Comparison of ENCODE assay signal across 26 cellular contexts in the genomic region with DNA sequence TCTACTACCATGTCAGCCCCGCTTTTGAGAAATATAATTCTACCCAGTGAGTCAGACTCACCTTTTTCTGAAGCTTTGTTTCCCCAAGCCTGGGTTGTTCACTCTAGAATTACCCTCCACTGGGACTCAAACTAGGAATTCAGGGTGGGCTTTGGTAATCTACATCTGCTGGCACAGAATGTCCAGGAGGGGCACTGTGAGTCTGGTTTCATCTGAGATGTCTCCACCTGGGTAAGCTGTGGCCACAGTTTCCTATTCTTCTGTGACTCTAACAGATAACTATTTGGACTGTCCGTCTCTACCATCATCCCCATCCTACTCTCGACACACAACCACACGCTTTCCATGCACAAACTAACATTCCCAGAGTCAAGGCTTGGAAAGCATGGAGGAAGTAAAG.
"Had no signal": no experiment of that assay in that cellular context is flagged by ENCODE, and none has a peak within 500 bp of the region (broad histone marks: within the 10 kb centered on the region; RNA-seq: fewer than 3 reads in every experiment).

No MANE protein-coding gene starts in this region.

- DNase-seq: cerebellar nuclear complex; cortex of kidney; dorsolateral prefrontal cortex; effector CD4-positive, alpha-beta T cell; foreskin keratinocyte; heart left ventricle; left cardiac atrium; left lung; mesenchymal stem cell; naive thymus-derived CD4-positive, alpha-beta T cell; occipital lobe; ovary; sigmoid colon; stimulated activated CD4-positive, alpha-beta T cell treated with anti-CD3 and anti-CD28 coated beads, Interleukin-2, amount 100 ng/mL, for 24 hours; stimulated activated CD4-positive, alpha-beta T cell treated with anti-CD3 and anti-CD28 coated beads, Interleukin-4, amount 100 ng/mL, for 24 hours; stimulated activated naive CD4-positive, alpha-beta T cell treated with Interleukin-2 at 50 U/mL for 16 hours; stomach; tibial artery had no signal

- ATAC-seq: foreskin keratinocyte; gastroesophageal sphincter; heart left ventricle; left cardiac atrium; left lung; naive thymus-derived CD4-positive, alpha-beta T cell; stimulated activated effector memory CD8-positive, alpha-beta T cell treated with anti-CD3 and anti-CD28 coated beads, Interleukin-12 subunit alpha, Interleukin-12 subunit beta, amount 100 ng/mL, for 72 hours had no signal

- H3K4me2 ChIP-seq: hepatocyte had no signal

- H3K4me1 Mint-ChIP-seq: naive thymus-derived CD4-positive, alpha-beta T cell; stimulated activated effector memory CD8-positive, alpha-beta T cell treated with anti-CD3 and anti-CD28 coated beads, Interleukin-12 subunit alpha, Interleukin-12 subunit beta, amount 100 ng/mL, for 72 hours had no signal

- H3K27me3 ChIP-seq: dorsolateral prefrontal cortex, esophagus muscularis mucosa, foreskin keratinocyte, gastroesophageal sphincter, heart left ventricle, hepatocyte, left lung, ovary, sigmoid colon, stomach, tibial artery had no signal

- H3K27ac Mint-ChIP-seq: mesothelial cell of epicardium; naive thymus-derived CD4-positive, alpha-beta T cell; nephron; stimulated activated effector memory CD8-positive, alpha-beta T cell treated with anti-CD3 and anti-CD28 coated beads, Interleukin-12 subunit alpha, Interleukin-12 subunit beta, amount 100 ng/mL, for 72 hours; type B pancreatic cell had no signal

- H3K4me1 ChIP-seq: esophagus muscularis mucosa, foreskin keratinocyte, gastroesophageal sphincter, heart left ventricle, left lung, tibial artery had no signal

- H3K27ac ChIP-seq: dorsolateral prefrontal cortex, epithelial cell of prostate, esophagus muscularis mucosa, foreskin keratinocyte, gastroesophageal sphincter, heart left ventricle, hepatocyte, left lung, ovary, sigmoid colon, stomach, tibial artery had no signal

- H3K9me3 Mint-ChIP-seq: nephron; stimulated activated effector memory CD8-positive, alpha-beta T cell treated with anti-CD3 and anti-CD28 coated beads, Interleukin-12 subunit alpha, Interleukin-12 subunit beta, amount 100 ng/mL, for 72 hours; type B pancreatic cell had no signal

- H3K36me3 Mint-ChIP-seq: mesothelial cell of epicardium; stimulated activated effector memory CD8-positive, alpha-beta T cell treated with anti-CD3 and anti-CD28 coated beads, Interleukin-12 subunit alpha, Interleukin-12 subunit beta, amount 100 ng/mL, for 72 hours had no signal

- H2AFZ ChIP-seq: hepatocyte had no signal

- H3K79me2 ChIP-seq: hepatocyte had no signal

- H3K4me3 ChIP-seq: dorsolateral prefrontal cortex, esophagus muscularis mucosa, gastroesophageal sphincter, heart left ventricle, hepatocyte, left lung, ovary, sigmoid colon, stomach, tibial artery had no signal

- H3K36me3 ChIP-seq: esophagus muscularis mucosa, gastroesophageal sphincter, heart left ventricle, left lung, ovary, sigmoid colon, stomach, tibial artery had no signal

- H3K27me3 Mint-ChIP-seq: type B pancreatic cell had no signal

- H3K4me3 Mint-ChIP-seq: mesothelial cell of epicardium; naive thymus-derived CD4-positive, alpha-beta T cell; nephron; stimulated activated effector memory CD8-positive, alpha-beta T cell treated with anti-CD3 and anti-CD28 coated beads, Interleukin-12 subunit alpha, Interleukin-12 subunit beta, amount 100 ng/mL, for 72 hours; type B pancreatic cell had no signal

- H3K9me3 ChIP-seq: esophagus muscularis mucosa, gastroesophageal sphincter, heart left ventricle, left lung, ovary, sigmoid colon, stomach, tibial artery had no signal
